ENCODE assay signal across 22 cellular contexts in genomic region chr9:114451707-114452031, GRCh38. TPM values are rescaled to one million over a fixed set of nuclear protein-coding genes. Genes with fewer than 3 reads are reported as not detected.
DNase-seq lines count a peak whose midpoint lies in the region; ATAC-seq, FAIRE-seq and TF ChIP-seq lines count a peak whose summit lies in the region.
"Had no signal": no experiment of that assay in that cellular context is flagged by ENCODE, and none has a peak within 500 bp of the region (broad histone marks: within the 10 kb centered on the region; RNA-seq: fewer than 3 reads in every experiment).

No MANE protein-coding gene starts in this region.

- H3K9me3 ChIP-seq in GM12878 (replicated peaks; ENCODE audit: control insufficient read depth, insufficient read depth, low read length) = no peaks in the 10 kb centered on the region
- H3K9me3 ChIP-seq in CD8-positive, alpha-beta T cell (ENCODE audit: low read length) = no peaks in the 10 kb centered on the region
- H3K9me3 ChIP-seq: thyroid gland had no signal

- H3K36me3 Mint-ChIP-seq in activated naive CD4-positive, alpha-beta T cell treated with anti-CD3 and anti-CD28 coated beads for 36 hours (ENCODE audit: low read depth) = peaks cover 4% of the 10 kb centered on the region
- no peaks in the 10 kb centered on the region for H3K36me3 Mint-ChIP-seq in stimulated activated effector memory CD8-positive, alpha-beta T cell treated with anti-CD3 and anti-CD28 coated beads, Interleukin-12 subunit alpha, Interleukin-12 subunit beta, amount 100 ng/mL, for 72 hours
- no peaks in the 10 kb centered on the region for H3K36me3 Mint-ChIP-seq in CD8-positive, alpha-beta T cell

- H3K36me3 ChIP-seq in KMS-11 (ENCODE audit: insufficient read depth) = no peaks in the 10 kb centered on the region
- H3K36me3 ChIP-seq in GM12878 (ENCODE audit: control insufficient read depth in 2 of 2, insufficient read depth in 2 of 2, low read length in 1 of 2) = no peaks in the 10 kb centered on the region
- H3K36me3 ChIP-seq in CD8-positive, alpha-beta T cell (ENCODE audit: insufficient read depth, low read length) = no peaks in the 10 kb centered on the region
- H3K36me3 ChIP-seq: thyroid gland had no signal

- H3K4me3 ChIP-seq in KMS-11 (IDR thresholded peaks at IDR 0.05; ENCODE audit: insufficient read depth, low read depth, low read length) (no peak overlapping the region), GM12878 (no peak overlapping the region)
- H3K4me3 ChIP-seq in CD8-positive, alpha-beta T cell (ENCODE audit: low read depth, low read length) = no peak overlapping the region
- H3K4me3 ChIP-seq: hepatocyte, thyroid gland had no signal

- RAD21 ChIA-PET in GM12878 (lab: Charles Lee; ENCODE audit: unreplicated experiment) = interaction anchor here (0.8 to 2.2 kb wide), 8 partner anchors 16 to 202 kb away, joined by 3 to 7 read pairs (median 4); partner anchors contain the start of gene AKNA

- H2AFZ ChIP-seq in KMS-11 (ENCODE audit: low read depth) (no peak overlapping the region), GM12878 (ENCODE audit: control insufficient read depth, low read depth, low read length) (no peak overlapping the region)
- H2AFZ ChIP-seq: hepatocyte had no signal

- H3K27ac Mint-ChIP-seq in activated naive CD4-positive, alpha-beta T cell treated with anti-CD3 and anti-CD28 coated beads for 36 hours = peak overlapping the region; percentile 70
- H3K27ac Mint-ChIP-seq in stimulated activated effector memory CD8-positive, alpha-beta T cell treated with anti-CD3 and anti-CD28 coated beads, Interleukin-12 subunit alpha, Interleukin-12 subunit beta, amount 100 ng/mL, for 72 hours = peak overlapping the region; percentile 68
- H3K27ac Mint-ChIP-seq in CD8-positive, alpha-beta T cell = no peak overlapping the region
- H3K27ac Mint-ChIP-seq: mesothelial cell of epicardium, nephron progenitor cell had no signal

- FAIRE-seq in GM12878 (lab: Jason Lieb, UNC) = peak; percentile 78
- FAIRE-seq: A204.1, frontal cortex, HTR-8/SVneo had no signal

- BruUV-seq in GM12878 (replicated peaks; lab: Mats Ljungman, UMichigan) = no TSS peak

- no peak for TF ChIP-seq EP300 in GM12878 (IDR thresholded peaks at IDR 0.05; ENCODE audit: borderline replicate concordance in 1 of 2, control insufficient read depth in 1 of 2, low read depth in 2 of 2, low read length in 2 of 2)

- TF ChIP-seq RAD21 in GM12878 (IDR thresholded peaks at IDR 0.05; ENCODE audit: insufficient read depth, low read depth, low read length) = no peak

- CTCF ChIA-PET in activated naive CD4-positive, alpha-beta T cell treated with anti-CD3 and anti-CD28 coated beads for 36 hours (lab: Charles Lee) = interaction anchor here (1.1 to 2.2 kb wide), 3 partner anchors 16 to 140 kb away, joined by 3 to 7 read pairs (median 4); no protein-coding TSS in a partner anchor
- CTCF ChIA-PET in GM12878 (lab: Yijun Ruan, JAX) = interaction anchor here (0.5 to 3.3 kb wide), 9 partner anchors 10 to 370 kb away, joined by 3 to 20 read pairs (median 6); no protein-coding TSS in a partner anchor
- CTCF ChIA-PET in CD8-positive, alpha-beta T cell (lab: Charles Lee) = interaction anchor here (1.0 to 3.3 kb wide), 2 partner anchors 36 to 53 kb away, joined by 3 to 11 read pairs; partner anchors contain the start of gene WHRN

- H3K9me3 Mint-ChIP-seq in activated naive CD4-positive, alpha-beta T cell treated with anti-CD3 and anti-CD28 coated beads for 36 hours = no peaks in the 10 kb centered on the region
- H3K9me3 Mint-ChIP-seq in stimulated activated effector memory CD8-positive, alpha-beta T cell treated with anti-CD3 and anti-CD28 coated beads, Interleukin-12 subunit alpha, Interleukin-12 subunit beta, amount 100 ng/mL, for 72 hours = no peaks in the 10 kb centered on the region
- H3K9me3 Mint-ChIP-seq in CD8-positive, alpha-beta T cell = no peaks in the 10 kb centered on the region
- H3K9me3 Mint-ChIP-seq: nephron progenitor cell had no signal

- POLR2A ChIA-PET in GM12878 (lab: Charles Lee) = interaction anchor here (0.7 to 1.6 kb wide), 10 partner anchors 16 to 165 kb away, joined by 3 to 5 read pairs (median 3); partner anchors contain the start of gene ATP6V1G1
- POLR2A ChIA-PET in CD8-positive, alpha-beta T cell (lab: Charles Lee) = interaction anchor here (1.4 kb wide), 1 partner anchor 10 kb away, joined by 3 read pairs; no protein-coding TSS in a partner anchor

- no peak overlapping the region for H3K4me3 Mint-ChIP-seq in activated naive CD4-positive, alpha-beta T cell treated with anti-CD3 and anti-CD28 coated beads for 36 hours
- H3K4me3 Mint-ChIP-seq in stimulated activated effector memory CD8-positive, alpha-beta T cell treated with anti-CD3 and anti-CD28 coated beads, Interleukin-12 subunit alpha, Interleukin-12 subunit beta, amount 100 ng/mL, for 72 hours = no peak overlapping the region
- no peak overlapping the region for H3K4me3 Mint-ChIP-seq in CD8-positive, alpha-beta T cell
- H3K4me3 Mint-ChIP-seq: activated naive CD4-positive, alpha-beta T cell treated with anti-CD3 and anti-CD28 coated beads, Interleukin-2, amount 50 U/mL, for 24 hours; mesothelial cell of epicardium; nephron progenitor cell had no signal

- H4K20me1 ChIP-seq in KMS-11 (ENCODE audit: insufficient read depth) (no peaks in the 10 kb centered on the region), GM12878 (ENCODE audit: control insufficient read depth, insufficient read depth) (no peaks in the 10 kb centered on the region)

- 100% methylated on average over 1 of the region's 1 CpG for WGBS in GM12878 (ENCODE audit: insufficient coverage, insufficient replicate concordance, low lambda C conversion rate, missing lambda C conversion rate)

- no peaks in the 10 kb centered on the region; the same call in 1 of the 2 replicates for H3K79me2 ChIP-seq in KMS-11 (ENCODE audit: insufficient read depth, low read depth)
- no peaks in the 10 kb centered on the region for H3K79me2 ChIP-seq in GM12878 (ENCODE audit: control insufficient read depth, insufficient read depth, low read length)
- H3K79me2 ChIP-seq: hepatocyte had no signal

- intact Hi-C loops in activated naive CD4-positive, alpha-beta T cell treated with anti-CD3 and anti-CD28 coated beads for 36 hours (cut with micrococcal nuclease) = loop anchor here (1.0 kb wide), 1 partner anchor 34 kb away; no protein-coding TSS in a partner anchor
- intact Hi-C loops in GM12878 (cut with micrococcal nuclease; ENCODE audit: unreplicated experiment) (loop anchor here (10.0 kb wide), 1 partner anchor 1047 kb away; the partner anchor contains the start of gene ALAD), posterior vena cava (cut with DNase I) (no loop called here)
- intact Hi-C loops in CD8-positive, alpha-beta T cell (cut with DNase I, micrococcal nuclease) = no loop called here

- H3K4me1 ChIP-seq in KMS-11 (ENCODE audit: low read depth, poor library complexity, severe bottlenecking) = peaks cover 75% of the 10 kb centered on the region
- peaks cover 17% of the 10 kb centered on the region for H3K4me1 ChIP-seq in GM12878 (ENCODE audit: control insufficient read depth, insufficient read depth, low read length)
- H3K4me1 ChIP-seq in CD8-positive, alpha-beta T cell (ENCODE audit: insufficient read depth, low read length) = peaks cover 24% of the 10 kb centered on the region
- H3K4me1 ChIP-seq: thyroid gland had no signal

- no peaks in the 10 kb centered on the region for H3K27me3 ChIP-seq in KMS-11 (ENCODE audit: insufficient read depth, low read depth)
- no peaks in the 10 kb centered on the region; a peak in 1 of 4 replicates for H3K27me3 ChIP-seq in GM12878 (replicated peaks in 1 of 2; ENCODE audit: control insufficient read depth in 2 of 2, insufficient read depth in 2 of 2, low read length in 1 of 2)
- no peaks in the 10 kb centered on the region for H3K27me3 ChIP-seq in CD8-positive, alpha-beta T cell (ENCODE audit: insufficient read depth, low read length)
- H3K27me3 ChIP-seq: hepatocyte, thyroid gland had no signal

- no peak for DNase-seq in activated naive CD4-positive, alpha-beta T cell treated with anti-CD3 and anti-CD28 coated beads for 36 hours
- DNase-seq in activated naive CD4-positive, alpha-beta T cell treated with anti-CD3 and anti-CD28 coated beads, Interleukin-2, amount 50 U/mL, for 16 hours = no peak
- DNase-seq in GM12878 (ENCODE audit: low read depth, low spot score) (no peak), posterior vena cava (ENCODE audit: low spot score) (no peak)
- DNase-seq in stimulated activated effector memory CD8-positive, alpha-beta T cell treated with anti-CD3 and anti-CD28 coated beads, Interleukin-12 subunit alpha, Interleukin-12 subunit beta, amount 100 ng/mL, for 72 hours (ENCODE audit: low spot score in 2 of 2) = no peak
- no peak for DNase-seq in CD8-positive, alpha-beta T cell
- DNase-seq: activated CD4-positive, alpha-beta T cell treated with anti-CD3 and anti-CD28 coated beads, Interleukin-2, amount 50 U/mL, for 48 hours; anterior cingulate cortex; KBM-7; kidney glomerular epithelial cell; nephron progenitor cell; PC-3; retina; thyroid gland had no signal

- H3K27me3 Mint-ChIP-seq in activated naive CD4-positive, alpha-beta T cell treated with anti-CD3 and anti-CD28 coated beads for 36 hours (ENCODE audit: low read depth) = no peaks in the 10 kb centered on the region
- H3K27me3 Mint-ChIP-seq in CD8-positive, alpha-beta T cell (ENCODE audit: low read depth) = no peaks in the 10 kb centered on the region
- H3K27me3 Mint-ChIP-seq: activated naive CD4-positive, alpha-beta T cell treated with anti-CD3 and anti-CD28 coated beads, Interleukin-2, amount 50 U/mL, for 24 hours had no signal

- H3K4me1 Mint-ChIP-seq in activated naive CD4-positive, alpha-beta T cell treated with anti-CD3 and anti-CD28 coated beads for 36 hours (ENCODE audit: low read depth) = peaks cover 23% of the 10 kb centered on the region
- H3K4me1 Mint-ChIP-seq in stimulated activated effector memory CD8-positive, alpha-beta T cell treated with anti-CD3 and anti-CD28 coated beads, Interleukin-12 subunit alpha, Interleukin-12 subunit beta, amount 100 ng/mL, for 72 hours = peaks cover 47% of the 10 kb centered on the region
- H3K4me1 Mint-ChIP-seq in CD8-positive, alpha-beta T cell (ENCODE audit: low read depth) = peaks cover 28% of the 10 kb centered on the region
- H3K4me1 Mint-ChIP-seq: mesothelial cell of epicardium had no signal

- H3K9ac ChIP-seq in KMS-11 (peak overlapping the region; percentile 4; the same call in 1 of the 2 replicates), GM12878 (ENCODE audit: control insufficient read depth, insufficient read depth, low read length) (no peak overlapping the region)

- H3K4me2 ChIP-seq in KMS-11 (peak overlapping the region; percentile 70), GM12878 (ENCODE audit: control insufficient read depth, insufficient read depth) (no peak overlapping the region; the same call in 1 of the 2 replicates)
- H3K4me2 ChIP-seq: hepatocyte had no signal

- ATAC-seq in GM12878 = no peak
- ATAC-seq in stimulated activated effector memory CD8-positive, alpha-beta T cell treated with anti-CD3 and anti-CD28 coated beads, Interleukin-12 subunit alpha, Interleukin-12 subunit beta, amount 100 ng/mL, for 72 hours = no peak
- ATAC-seq in GM19397 (IDR thresholded peaks at IDR 0.05; ENCODE audit: unreplicated experiment) = no peak
- ATAC-seq in CD8-positive, alpha-beta T cell = no peak
- ATAC-seq: PC-3 had no signal

- TF ChIP-seq CTCF in KMS-11 (conservative IDR thresholded peaks at IDR 0.05; ENCODE audit: low read depth, low read length) = no peak
- no peak for TF ChIP-seq CTCF in GM12878 (IDR thresholded peaks at IDR 0.05 in 2 of 3, conservative IDR thresholded peaks at IDR 0.05 in 1 of 3; ENCODE audit: control insufficient read depth in 2 of 3, extremely low read depth in 1 of 3, insufficient read depth in 1 of 3, low read depth in 3 of 3, low read length in 3 of 3)
- TF ChIP-seq CTCF in CD8-positive, alpha-beta T cell (IDR thresholded peaks at IDR 0.05) = no peak

- in situ Hi-C loops in GM12878 (cut with MboI) = no loop called here

- SMC1A ChIA-PET in GM12878 (lab: Charles Lee; ENCODE audit: uncharacterized antibody, unreplicated experiment) = interaction anchor here (0.6 to 4.2 kb wide), 19 partner anchors 10 to 641 kb away, joined by 3 to 41 read pairs (median 4); partner anchors contain the start of genes AKNA and ATP6V1G1

- peak overlapping the region; percentile 89 for H3K27ac ChIP-seq in KMS-11
- H3K27ac ChIP-seq in GM12878 (ENCODE audit: control insufficient read depth, insufficient read depth) = no peak overlapping the region
- H3K27ac ChIP-seq in CD8-positive, alpha-beta T cell (ENCODE audit: low read depth, low read length) = no peak overlapping the region
- H3K27ac ChIP-seq: hepatocyte, thyroid gland had no signal

- TF ChIP-seq POLR2A in GM12878 (IDR thresholded peaks at IDR 0.05; ENCODE audit: low read depth, low read length) = no peak

RNA-seq across cellular contexts. Expression of gene WHRN, which starts 53.6 kb away (rescaled TPM):
- 1 to 10 TPM; 1.9 to 2.1 TPM for total RNA-seq in activated naive CD4-positive, alpha-beta T cell treated with anti-CD3 and anti-CD28 coated beads for 36 hours
- total RNA-seq in GM12878 (2013; cell fraction: nucleolus; rRNA removed) = 110 and 114 TPM in 2 replicates
- total RNA-seq in GM12878 (2014; rRNA removed) (0.33 and 0.34 TPM in 2 replicates), GM12878 (2014; rRNA removed; fragmentation: Illumina TruSeq; extraction: Trizol) (0.18 TPM in 2 replicates), GM12878 (2021) (0.98 and 1.2 TPM in 2 replicates), posterior vena cava (1 to 10 TPM; 2.5 to 2.6 TPM)
- 1.3 TPM for polyA plus RNA-seq in GM12878 (2011; ENCODE audit: low read depth)
- polyA plus RNA-seq in GM12878 (2011; rRNA removed) (9.9 and 18.2 TPM in 2 replicates), GM12878 (2014; fragmentation: Illumina TruSeq; extraction: Trizol) (0.17 and 0.29 TPM in 2 replicates), GM12878 (2014; fragmentation: Nextera tagmentation; extraction: Ambion mirVana) (under 1 TPM in 1 of 2 experiments, not detected in 1; 0.04 TPM), GM12878 (2014; rRNA removed) (0.82 and 0.86 TPM in 2 replicates), GM12878 (2016; fragmentation: Nextera tagmentation; extraction: Ambion mirVana) (1 to 10 TPM in 1 of 2 experiments, under 1 TPM in 1; 0.68 to 1.1 TPM)
- polyA plus RNA-seq in GM12878 (2011; cell fraction: cytosol; rRNA removed) = 20.1 and 23.8 TPM in 2 replicates
- polyA plus RNA-seq in GM12878 (2011; cell fraction: nucleus; rRNA removed) = 247 and 273 TPM in 2 replicates
- polyA plus RNA-seq in GM12878 (2012) = 4.2 and 4.5 TPM in 2 replicates
- polyA minus RNA-seq in GM12878 (2011; rRNA and poly(A)+ RNA removed) = 7.0 and 17.7 TPM in 2 replicates
- polyA minus RNA-seq in GM12878 (2011; cell fraction: cytosol; rRNA and poly(A)+ RNA removed) = 6.4 and 12.8 TPM in 2 replicates
- 54.9 and 86.5 TPM in 2 replicates for polyA minus RNA-seq in GM12878 (2011; cell fraction: nucleus; rRNA and poly(A)+ RNA removed)
- 10 to 100 TPM; 41.9 to 45.5 TPM for total RNA-seq in CD8-positive, alpha-beta T cell

Comparison
In these comparisons a context has a peak if more than half of its experiments do, and no peak if none do; other contexts are left out.
1. intact Hi-C loops: an anchor here in activated naive CD4-positive, alpha-beta T cell treated with anti-CD3 and anti-CD28 coated beads for 36 hours (1.0 kb wide) and GM12878 (10.0 kb wide); none called in CD8-positive, alpha-beta T cell and posterior vena cava.